1 cellular context compared by ENCODE assay signal in the genomic region with DNA sequence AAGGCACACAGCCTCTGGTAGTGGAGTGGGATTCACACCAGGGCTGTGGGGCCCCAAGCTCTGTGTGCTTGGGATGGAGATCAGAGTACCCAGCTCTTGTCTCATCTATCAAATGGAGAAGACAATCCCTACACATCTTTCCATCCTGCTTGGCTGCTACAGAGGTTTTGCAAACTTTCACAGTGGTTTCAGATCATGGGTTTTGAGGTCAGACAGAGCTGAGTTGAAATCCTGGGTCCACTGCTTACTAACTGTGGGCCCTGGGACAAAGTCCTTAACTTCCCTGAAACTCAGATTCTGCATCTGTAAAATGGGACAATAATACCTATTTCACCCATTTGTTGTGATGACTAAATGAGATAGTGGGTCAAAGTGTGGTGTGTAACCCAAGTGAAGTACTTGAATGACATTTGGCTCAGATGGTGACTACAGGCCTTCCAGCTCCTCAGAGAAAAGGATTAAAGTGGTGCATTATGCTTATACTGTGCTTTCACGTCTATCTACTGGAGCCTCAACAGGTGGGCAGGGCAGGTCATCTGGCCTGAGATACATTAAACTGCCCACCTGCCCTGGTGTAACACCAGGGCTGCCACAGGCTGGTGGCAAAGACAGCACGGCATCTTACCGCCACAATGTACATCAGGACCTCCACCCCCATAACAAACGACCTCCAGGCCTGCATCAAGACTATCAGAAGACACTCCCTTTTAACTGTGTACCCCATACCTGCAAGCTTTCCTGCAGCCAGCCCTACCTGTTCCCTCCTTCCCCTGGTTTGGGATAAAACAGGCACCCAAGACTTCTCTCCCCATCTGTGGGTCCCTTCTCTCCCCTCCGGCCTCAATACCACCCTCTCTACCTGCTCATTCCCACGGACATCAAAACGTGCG.
TF ChIP-seq lines count a peak whose summit lies in the region.

No MANE protein-coding gene starts in this region.

TF ChIP-seq in GM12878, 131 proteins besides CTCF, POLR2A, EP300 and RAD21 (continued from another document):
- TF ChIP-seq, protein P1, sequence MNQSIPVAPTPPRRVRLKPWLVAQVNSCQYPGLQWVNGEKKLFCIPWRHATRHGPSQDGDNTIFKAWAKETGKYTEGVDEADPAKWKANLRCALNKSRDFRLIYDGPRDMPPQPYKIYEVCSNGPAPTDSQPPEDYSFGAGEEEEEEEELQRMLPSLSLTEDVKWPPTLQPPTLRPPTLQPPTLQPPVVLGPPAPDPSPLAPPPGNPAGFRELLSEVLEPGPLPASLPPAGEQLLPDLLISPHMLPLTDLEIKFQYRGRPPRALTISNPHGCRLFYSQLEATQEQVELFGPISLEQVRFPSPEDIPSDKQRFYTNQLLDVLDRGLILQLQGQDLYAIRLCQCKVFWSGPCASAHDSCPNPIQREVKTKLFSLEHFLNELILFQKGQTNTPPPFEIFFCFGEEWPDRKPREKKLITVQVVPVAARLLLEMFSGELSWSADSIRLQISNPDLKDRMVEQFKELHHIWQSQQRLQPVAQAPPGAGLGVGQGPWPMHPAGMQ (IDR thresholded peaks at IDR 0.05; ENCODE audit: borderline replicate concordance) = no peak
- no peak for TF ChIP-seq RUNX3 (IDR thresholded peaks at IDR 0.05; ENCODE audit: low read length)
- peak; percentile 47 for TF ChIP-seq EED (IDR thresholded peaks at IDR 0.05; ENCODE audit: low read depth)
- no peak for TF ChIP-seq ZNF384 (IDR thresholded peaks at IDR 0.05; ENCODE audit: borderline replicate concordance, low read depth, low read length)
- TF ChIP-seq ASH2L (IDR thresholded peaks at IDR 0.05; ENCODE audit: borderline replicate concordance, low read depth) = no peak
- no peak for TF ChIP-seq CHD4 (IDR thresholded peaks at IDR 0.05)
- TF ChIP-seq, protein P2, sequence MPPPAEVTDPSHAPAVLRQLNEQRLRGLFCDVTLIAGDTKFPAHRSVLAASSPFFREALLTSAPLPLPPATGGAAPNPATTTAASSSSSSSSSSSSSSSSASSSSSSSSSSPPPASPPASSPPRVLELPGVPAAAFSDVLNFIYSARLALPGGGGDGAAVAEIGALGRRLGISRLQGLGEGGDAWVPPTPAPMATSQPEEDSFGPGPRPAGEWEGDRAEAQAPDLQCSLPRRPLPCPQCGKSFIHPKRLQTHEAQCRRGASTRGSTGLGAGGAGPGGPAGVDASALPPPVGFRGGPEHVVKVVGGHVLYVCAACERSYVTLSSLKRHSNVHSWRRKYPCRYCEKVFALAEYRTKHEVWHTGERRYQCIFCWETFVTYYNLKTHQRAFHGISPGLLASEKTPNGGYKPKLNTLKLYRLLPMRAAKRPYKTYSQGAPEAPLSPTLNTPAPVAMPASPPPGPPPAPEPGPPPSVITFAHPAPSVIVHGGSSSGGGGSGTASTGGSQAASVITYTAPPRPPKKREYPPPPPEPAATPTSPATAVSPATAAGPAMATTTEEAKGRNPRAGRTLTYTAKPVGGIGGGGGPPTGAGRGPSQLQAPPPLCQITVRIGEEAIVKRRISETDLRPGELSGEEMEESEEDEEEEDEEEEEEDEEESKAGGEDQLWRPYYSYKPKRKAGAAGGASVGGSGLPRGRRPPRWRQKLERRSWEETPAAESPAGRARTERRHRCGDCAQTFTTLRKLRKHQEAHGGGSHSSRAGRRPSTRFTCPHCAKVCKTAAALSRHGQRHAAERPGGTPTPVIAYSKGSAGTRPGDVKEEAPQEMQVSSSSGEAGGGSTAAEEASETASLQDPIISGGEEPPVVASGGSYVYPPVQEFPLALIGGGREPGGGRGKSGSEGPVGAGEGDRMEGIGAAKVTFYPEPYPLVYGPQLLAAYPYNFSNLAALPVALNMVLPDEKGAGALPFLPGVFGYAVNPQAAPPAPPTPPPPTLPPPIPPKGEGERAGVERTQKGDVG (CRISPR knock-in tag; IDR thresholded peaks at IDR 0.05) = no peak
- TF ChIP-seq STAT3 (IDR thresholded peaks at IDR 0.05; ENCODE audit: low read depth, low read length) = no peak
- TF ChIP-seq, protein P3, sequence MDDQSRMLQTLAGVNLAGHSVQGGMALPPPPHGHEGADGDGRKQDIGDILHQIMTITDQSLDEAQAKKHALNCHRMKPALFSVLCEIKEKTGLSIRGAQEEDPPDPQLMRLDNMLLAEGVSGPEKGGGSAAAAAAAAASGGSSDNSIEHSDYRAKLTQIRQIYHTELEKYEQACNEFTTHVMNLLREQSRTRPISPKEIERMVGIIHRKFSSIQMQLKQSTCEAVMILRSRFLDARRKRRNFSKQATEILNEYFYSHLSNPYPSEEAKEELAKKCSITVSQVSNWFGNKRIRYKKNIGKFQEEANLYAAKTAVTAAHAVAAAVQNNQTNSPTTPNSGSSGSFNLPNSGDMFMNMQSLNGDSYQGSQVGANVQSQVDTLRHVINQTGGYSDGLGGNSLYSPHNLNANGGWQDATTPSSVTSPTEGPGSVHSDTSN (IDR thresholded peaks at IDR 0.05; ENCODE audit: insufficient replicate concordance, low read depth, low read length) = no peak
- no peak for TF ChIP-seq CBFB (IDR thresholded peaks at IDR 0.05; ENCODE audit: low read depth)
- TF ChIP-seq ZNF622 (IDR thresholded peaks at IDR 0.05) = no peak
- TF ChIP-seq HDGF (IDR thresholded peaks at IDR 0.05) = 0 out of 2 replicates have a peak, but pooled peaks have one; percentile 44
- TF ChIP-seq TBL1XR1 (IDR thresholded peaks at IDR 0.05; ENCODE audit: low read depth, low read length) = no peak
- TF ChIP-seq, protein P4, sequence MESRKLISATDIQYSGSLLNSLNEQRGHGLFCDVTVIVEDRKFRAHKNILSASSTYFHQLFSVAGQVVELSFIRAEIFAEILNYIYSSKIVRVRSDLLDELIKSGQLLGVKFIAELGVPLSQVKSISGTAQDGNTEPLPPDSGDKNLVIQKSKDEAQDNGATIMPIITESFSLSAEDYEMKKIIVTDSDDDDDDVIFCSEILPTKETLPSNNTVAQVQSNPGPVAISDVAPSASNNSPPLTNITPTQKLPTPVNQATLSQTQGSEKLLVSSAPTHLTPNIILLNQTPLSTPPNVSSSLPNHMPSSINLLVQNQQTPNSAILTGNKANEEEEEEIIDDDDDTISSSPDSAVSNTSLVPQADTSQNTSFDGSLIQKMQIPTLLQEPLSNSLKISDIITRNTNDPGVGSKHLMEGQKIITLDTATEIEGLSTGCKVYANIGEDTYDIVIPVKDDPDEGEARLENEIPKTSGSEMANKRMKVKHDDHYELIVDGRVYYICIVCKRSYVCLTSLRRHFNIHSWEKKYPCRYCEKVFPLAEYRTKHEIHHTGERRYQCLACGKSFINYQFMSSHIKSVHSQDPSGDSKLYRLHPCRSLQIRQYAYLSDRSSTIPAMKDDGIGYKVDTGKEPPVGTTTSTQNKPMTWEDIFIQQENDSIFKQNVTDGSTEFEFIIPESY (IDR thresholded peaks at IDR 0.05) = no peak
- TF ChIP-seq POU2F2 (IDR thresholded peaks at IDR 0.05; ENCODE audit: borderline replicate concordance, low read depth, low read length) = no peak; the same call in 2 of the 3 replicates
- TF ChIP-seq PML (IDR thresholded peaks at IDR 0.05; ENCODE audit: low read length) = no peak
- TF ChIP-seq, protein P5, sequence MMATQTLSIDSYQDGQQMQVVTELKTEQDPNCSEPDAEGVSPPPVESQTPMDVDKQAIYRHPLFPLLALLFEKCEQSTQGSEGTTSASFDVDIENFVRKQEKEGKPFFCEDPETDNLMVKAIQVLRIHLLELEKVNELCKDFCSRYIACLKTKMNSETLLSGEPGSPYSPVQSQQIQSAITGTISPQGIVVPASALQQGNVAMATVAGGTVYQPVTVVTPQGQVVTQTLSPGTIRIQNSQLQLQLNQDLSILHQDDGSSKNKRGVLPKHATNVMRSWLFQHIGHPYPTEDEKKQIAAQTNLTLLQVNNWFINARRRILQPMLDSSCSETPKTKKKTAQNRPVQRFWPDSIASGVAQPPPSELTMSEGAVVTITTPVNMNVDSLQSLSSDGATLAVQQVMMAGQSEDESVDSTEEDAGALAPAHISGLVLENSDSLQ (IDR thresholded peaks at IDR 0.05) = peak; percentile 21; the same call in 1 of the 2 replicates
- TF ChIP-seq BACH1 (IDR thresholded peaks at IDR 0.05; ENCODE audit: borderline replicate concordance) = no peak
- no peak for TF ChIP-seq RFX5 (IDR thresholded peaks at IDR 0.05; ENCODE audit: low read depth, low read length)
- no peak for TF ChIP-seq STAT1 (conservative IDR thresholded peaks at IDR 0.05)
- no peak for TF ChIP-seq FOXM1 (IDR thresholded peaks at IDR 0.05; ENCODE audit: low read depth, low read length)
- no peak for TF ChIP-seq NRF1 (conservative IDR thresholded peaks at IDR 0.05; ENCODE audit: low read depth, low read length)
- no peak for TF ChIP-seq CBX5 (IDR thresholded peaks at IDR 0.05; ENCODE audit: low read depth)
- no peak for TF ChIP-seq BCL11A (IDR thresholded peaks at IDR 0.05; ENCODE audit: low read depth, low read length)
- TF ChIP-seq, protein P6, sequence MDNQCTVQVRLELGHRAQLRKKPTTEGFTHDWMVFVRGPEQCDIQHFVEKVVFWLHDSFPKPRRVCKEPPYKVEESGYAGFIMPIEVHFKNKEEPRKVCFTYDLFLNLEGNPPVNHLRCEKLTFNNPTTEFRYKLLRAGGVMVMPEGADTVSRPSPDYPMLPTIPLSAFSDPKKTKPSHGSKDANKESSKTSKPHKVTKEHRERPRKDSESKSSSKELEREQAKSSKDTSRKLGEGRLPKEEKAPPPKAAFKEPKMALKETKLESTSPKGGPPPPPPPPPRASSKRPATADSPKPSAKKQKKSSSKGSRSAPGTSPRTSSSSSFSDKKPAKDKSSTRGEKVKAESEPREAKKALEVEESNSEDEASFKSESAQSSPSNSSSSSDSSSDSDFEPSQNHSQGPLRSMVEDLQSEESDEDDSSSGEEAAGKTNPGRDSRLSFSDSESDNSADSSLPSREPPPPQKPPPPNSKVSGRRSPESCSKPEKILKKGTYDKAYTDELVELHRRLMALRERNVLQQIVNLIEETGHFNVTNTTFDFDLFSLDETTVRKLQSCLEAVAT (IDR thresholded peaks at IDR 0.05) = no peak
